2 cellular contexts compared by ENCODE assay signal in genomic region chr21:38351961-38352521, GRCh38.
TF ChIP-seq lines count a peak whose summit lies in the region.

No MANE protein-coding gene starts in this region.

TF ChIP-seq in GM23338, 12 proteins besides CTCF, POLR2A, EP300 and RAD21 (continued from another document):
- no peak for TF ChIP-seq ETS1 (IDR thresholded peaks at IDR 0.05)
- TF ChIP-seq ZNF462 (CRISPR knock-in tag; IDR thresholded peaks at IDR 0.05), result no peak
- no peak for TF ChIP-seq JUNB (IDR thresholded peaks at IDR 0.05; ENCODE audit: unreplicated experiment)
- no peak for TF ChIP-seq CREB1 (CRISPR knock-in tag; IDR thresholded peaks at IDR 0.05; ENCODE audit: low read depth)

TF ChIP-seq in HepG2, 621 proteins besides CTCF, POLR2A, EP300 and RAD21 (continued from another document):
- TF ChIP-seq CBX2 (IDR thresholded peaks at IDR 0.05; ENCODE audit: low read depth, low read length) (no peak), CBX2 (CRISPR knock-in tag; IDR thresholded peaks at IDR 0.05; ENCODE audit: low read depth) (no peak), ZBTB7A (CRISPR knock-in tag; IDR thresholded peaks at IDR 0.05) (no peak), U2AF1 (optimal IDR thresholded peaks at IDR 0.05; ENCODE audit: low read depth, low read length) (no peak)
